Comparison of ENCODE assay signal across 1 cellular context in the genomic region with DNA sequence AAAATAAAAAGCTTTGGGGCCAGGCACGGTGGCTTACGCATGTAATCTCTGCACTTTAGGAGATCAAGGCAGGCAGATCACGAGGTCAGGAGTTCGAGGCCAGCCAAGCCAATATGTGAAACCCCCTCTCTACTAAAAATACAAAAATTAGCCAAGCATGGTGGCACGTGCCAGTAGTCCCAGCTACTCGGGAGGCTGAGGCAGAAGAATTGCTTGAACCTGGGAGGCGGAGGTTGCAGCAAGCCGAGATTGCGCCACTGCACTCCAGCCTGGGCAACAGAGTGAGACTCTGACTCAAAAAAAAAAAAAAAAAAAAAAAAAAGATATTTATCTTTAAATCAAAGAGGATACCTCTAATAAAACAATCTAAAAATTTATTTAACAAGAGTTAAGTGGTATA.
A peak's percentile ranks its signal among the peaks of the same experiment; 100 is the strongest.
TF ChIP-seq lines count a peak whose summit lies in the region.

No MANE protein-coding gene starts in this region.

TF ChIP-seq in GM12878, 131 proteins besides CTCF, POLR2A, EP300 and RAD21:
- TF ChIP-seq BHLHE40 (IDR thresholded peaks at IDR 0.05; ENCODE audit: borderline replicate concordance in 1 of 2, low read depth in 2 of 2, low read length in 1 of 2) = peak in 1 of 2 experiments; percentile 78; a peak in 2 of 4 replicates
TF ChIP-seq in GM12878: peak in this region for 1; not testable (repeated sequence) for 130.
